In genomic region chr9:16179566-16179965, GRCh38 we compare ENCODE assay signal across 2 cellular contexts.
TF ChIP-seq lines count a peak whose summit lies in the region.

No MANE protein-coding gene starts in this region.

TF ChIP-seq in SK-N-SH, 30 proteins besides CTCF, POLR2A, EP300 and RAD21 (continued from another document):
- no peak for TF ChIP-seq REST (IDR thresholded peaks at IDR 0.05; ENCODE audit: low read depth, low read length)
- TF ChIP-seq FOSL2 (IDR thresholded peaks at IDR 0.05; ENCODE audit: borderline replicate concordance, low read depth): no peak
- TF ChIP-seq POLR2AphosphoS5 (IDR thresholded peaks at IDR 0.05; ENCODE audit: low read depth, low read length): no peak
- no peak for TF ChIP-seq MXI1 (IDR thresholded peaks at IDR 0.05; ENCODE audit: low read depth, low read length)
TF ChIP-seq in SK-N-SH: peak in this region for 0.

TF ChIP-seq in SK-N-SH treated with all-trans-retinoic acid at 6 μM for 48 hours, 23 proteins besides CTCF, POLR2A, EP300 and RAD21 (continued from another document):
- no peak for TF ChIP-seq CSRNP3 (CRISPR knock-in tag; IDR thresholded peaks at IDR 0.05)
